ENCODE assay signal across 8 cellular contexts in the genomic region with DNA sequence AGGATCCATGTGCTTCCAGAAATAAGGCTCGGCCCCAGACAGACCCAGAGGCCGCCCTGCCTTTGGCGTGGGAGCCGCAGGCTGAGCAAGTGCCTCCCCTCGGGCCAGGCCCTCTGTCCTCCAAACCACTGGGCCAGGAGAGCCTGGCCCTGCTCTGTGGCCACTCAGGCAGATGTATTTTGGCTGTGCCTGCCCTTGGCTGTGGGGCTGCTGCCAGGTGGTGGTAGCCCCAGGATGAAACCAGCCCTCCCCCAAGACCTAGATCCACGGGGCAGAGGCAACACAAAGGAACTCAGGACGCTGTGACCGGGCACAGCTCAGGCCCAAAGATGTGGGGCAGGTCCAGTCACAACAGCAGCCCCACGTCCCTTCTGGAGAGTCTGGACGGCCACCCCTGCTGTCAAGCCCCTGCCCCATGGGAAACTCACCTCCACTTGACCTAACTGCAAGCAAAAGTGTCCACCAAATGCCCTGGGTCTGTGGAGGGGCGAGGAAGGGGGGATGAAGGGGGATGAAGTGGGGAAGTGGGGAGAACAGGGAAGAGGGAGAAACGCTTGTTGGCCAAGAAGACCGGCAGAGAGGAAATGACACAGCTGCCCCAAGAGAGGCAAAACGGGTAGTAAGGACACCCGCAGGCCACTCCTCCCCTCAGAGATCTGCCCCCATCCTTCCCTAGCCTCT. TPM values are rescaled to one million over a fixed set of nuclear protein-coding genes. Genes with fewer than 3 reads are reported as not detected.
A peak's percentile ranks its signal among the peaks of the same experiment; 100 is the strongest.
DNase-seq lines count a peak whose midpoint lies in the region; ATAC-seq and TF ChIP-seq lines count a peak whose summit lies in the region.

No MANE protein-coding gene starts in this region.

- H3K4me3 ChIP-seq in upper lobe of left lung, result peak overlapping the region in 3 of 4 donors; percentile 27 to 46 (median 34)

- peak overlapping the region; percentile 88 to 93 (median 89) for H3K27ac ChIP-seq in upper lobe of left lung

- in situ Hi-C loops in ACHN (cut with HindIII; ENCODE audit: low pct_ligation_motif_present, low pct_unique_long_range_greater_than_20kb, low sequenced_read_pairs), result no loop called here

- peaks cover 11 to 58% (median 47%) of the 10 kb centered on the region in 4 donors for H3K4me1 ChIP-seq in upper lobe of left lung

- ATAC-seq in GM18519 (IDR thresholded peaks at IDR 0.05; ENCODE audit: low FRiP score, unreplicated experiment), result peak; percentile 7
- peak; percentile 18 for ATAC-seq in HG03045 (IDR thresholded peaks at IDR 0.05; ENCODE audit: unreplicated experiment)
- peak; percentile 33 to 58 for ATAC-seq in activated T-cell treated with anti-CD3 and anti-CD28 coated beads, Interleukin-2, amount 50 U/mL, for 72 hours (replicated peaks in 1 of 2)
- ATAC-seq in upper lobe of left lung (ENCODE audit: low FRiP score in 2 of 2), result peak; percentile 82 to 85
- no peak for ATAC-seq in HG02840 (IDR thresholded peaks at IDR 0.05; ENCODE audit: low FRiP score, unreplicated experiment)

- peaks cover 67% of the 10 kb centered on the region for H3K4me1 Mint-ChIP-seq in activated T-cell treated with anti-CD3 and anti-CD28 coated beads, Interleukin-2, amount 50 U/mL, for 72 hours (ENCODE audit: low read depth)

- TF ChIP-seq EP300 in upper lobe of left lung (IDR thresholded peaks at IDR 0.05), result no peak

- 53 to 57% methylated on average over 10 to 15 of the region's 15 CpGs for WGBS in upper lobe of left lung, 2 donors

- peak in 1 of 4 donors; percentile 31 for TF ChIP-seq POLR2A in upper lobe of left lung (IDR thresholded peaks at IDR 0.05)

- peak in 1 of 2 donors; percentile 23 for DNase-seq in activated T-cell treated with anti-CD3 and anti-CD28 coated beads, Interleukin-2, amount 50 U/mL, for 72 hours
- DNase-seq in islet precursor cell (peak; percentile 49), upper lobe of left lung (peak; percentile 55 to 78), NCI-H1417 (lab: John Stamatoyannopoulos, UW) (no peak), ACHN (no peak)

- peak overlapping the region; percentile 63 for H3K27ac Mint-ChIP-seq in activated T-cell treated with anti-CD3 and anti-CD28 coated beads, Interleukin-2, amount 50 U/mL, for 72 hours

- H3K36me3 Mint-ChIP-seq in activated T-cell treated with anti-CD3 and anti-CD28 coated beads, Interleukin-2, amount 50 U/mL, for 72 hours (ENCODE audit: insufficient read depth in 2 of 2), result no peaks in the 10 kb centered on the region

- H3K9me3 Mint-ChIP-seq in activated T-cell treated with anti-CD3 and anti-CD28 coated beads, Interleukin-2, amount 50 U/mL, for 72 hours, result no peaks in the 10 kb centered on the region

- no peak for TF ChIP-seq CTCF in upper lobe of left lung (IDR thresholded peaks at IDR 0.05)

- no peaks in the 10 kb centered on the region for H3K27me3 ChIP-seq in upper lobe of left lung

- no peaks in the 10 kb centered on the region for H3K9me3 ChIP-seq in upper lobe of left lung

- H3K36me3 ChIP-seq in upper lobe of left lung, result no peaks in the 10 kb centered on the region

- no peaks in the 10 kb centered on the region for H3K27me3 Mint-ChIP-seq in activated T-cell treated with anti-CD3 and anti-CD28 coated beads, Interleukin-2, amount 50 U/mL, for 72 hours (ENCODE audit: low read depth)

- H3K4me3 Mint-ChIP-seq in activated T-cell treated with anti-CD3 and anti-CD28 coated beads, Interleukin-2, amount 50 U/mL, for 72 hours, result peak overlapping the region; percentile 14 to 31

RNA-seq across cellular contexts. Expression of gene PISD, which starts 23.9 kb away (rescaled TPM):
- total RNA-seq in activated T-cell treated with anti-CD3 and anti-CD28 coated beads, Interleukin-2, amount 50 U/mL, for 72 hours, result 10 to 100 TPM; 38.0 to 38.5 TPM
- total RNA-seq in upper lobe of left lung, result 10 to 100 TPM; 18.4 to 81.8 (median 53.9) TPM

Comparison
In these comparisons a context has a peak if more than half of its experiments do, and no peak if none do; other contexts are left out.
1. DNase-seq: peak in islet precursor cell (single experiment) and upper lobe of left lung (2 of 2); none in NCI-H1417 (0 of 3) and ACHN (single experiment).